24 cellular contexts compared by ENCODE assay signal in the genomic region with DNA sequence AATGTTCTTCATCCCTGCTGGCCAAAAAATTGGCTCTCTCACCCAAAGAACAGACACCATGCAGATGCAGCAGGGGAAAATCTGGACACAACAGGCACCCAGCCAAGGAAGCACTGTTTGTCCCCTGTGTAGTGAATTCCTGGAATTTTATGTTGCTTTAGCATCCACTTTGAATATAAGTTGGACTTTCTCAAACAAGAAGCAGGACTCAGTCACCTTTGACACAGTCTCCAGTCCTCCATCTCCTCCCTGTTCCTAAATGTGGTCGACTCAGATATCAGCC. TPM values are rescaled to one million over a fixed set of nuclear protein-coding genes. Genes with fewer than 3 reads are reported as not detected.
A peak's percentile ranks its signal among the peaks of the same experiment; 100 is the strongest.
DNase-seq lines count a peak whose midpoint lies in the region; ATAC-seq and TF ChIP-seq lines count a peak whose summit lies in the region.
"Had no signal": no experiment of that assay in that cellular context is flagged by ENCODE, and none has a peak within 500 bp of the region (broad histone marks: within the 10 kb centered on the region; RNA-seq: fewer than 3 reads in every experiment).

No MANE protein-coding gene starts in this region.

- DNase-seq in CD14-positive monocyte (ENCODE audit: low spot score), result no peak
- peak; percentile 32 for DNase-seq in EL
- no peak for DNase-seq in activated naive CD8-positive, alpha-beta T cell treated with anti-CD3 and anti-CD28 coated beads, Interleukin-2, amount 50 U/mL, for 24 hours
- DNase-seq in naive thymus-derived CD4-positive, alpha-beta T cell, result no peak
- DNase-seq in kidney glomerular epithelial cell (lab: John Stamatoyannopoulos, UW), result no peak
- DNase-seq: activated B cell treated with CpG ODN at 0.5 μM for 24 hours; activated CD8-positive, alpha-beta memory T cell treated with anti-CD3 and anti-CD28 coated beads, Interleukin-2, amount 50 U/mL, for 4 hours; DMS 273 treated with DMSO at 0.1 percent for 48 hours; heart left ventricle; immature natural killer cell; lower lobe of right lung; NCI-H526; OCI-M1; SHP77 treated with DMSO at 0.1 percent for 48 hours; stimulated activated CD4-positive, alpha-beta T cell treated with anti-CD3 and anti-CD28 coated beads, Interleukin-2, amount 100 ng/mL, for 24 hours had no signal

- POLR2A ChIA-PET in naive thymus-derived CD4-positive, alpha-beta T cell (lab: Charles Lee), result no interaction called here

- no peaks in the 10 kb centered on the region for H3K27me3 ChIP-seq in naive thymus-derived CD4-positive, alpha-beta T cell (ENCODE audit: control insufficient read depth in 2 of 2, insufficient read depth in 2 of 2, low read length in 2 of 2)
- H3K27me3 ChIP-seq: esophagus muscularis mucosa, heart left ventricle had no signal

- H3K4me3 ChIP-seq in naive thymus-derived CD4-positive, alpha-beta T cell (ENCODE audit: low read length), result no peak overlapping the region
- H3K4me3 ChIP-seq: esophagus muscularis mucosa, heart left ventricle, lower lobe of right lung had no signal

- peaks cover 11% of the 10 kb centered on the region for H3K4me1 Mint-ChIP-seq in CD14-positive monocyte
- H3K4me1 Mint-ChIP-seq in activated naive CD8-positive, alpha-beta T cell treated with anti-CD3 and anti-CD28 coated beads, Interleukin-2, amount 50 U/mL, for 24 hours, result peaks cover 35% of the 10 kb centered on the region
- H3K4me1 Mint-ChIP-seq in naive thymus-derived CD4-positive, alpha-beta T cell, result peaks cover 18 to 47% (median 40%) of the 10 kb centered on the region in 7 donors

- CTCF ChIA-PET in naive thymus-derived CD4-positive, alpha-beta T cell (lab: Charles Lee), result no interaction called here

- peak overlapping the region; percentile 39 for H3K27ac ChIP-seq in naive thymus-derived CD4-positive, alpha-beta T cell (ENCODE audit: low read depth, low read length)
- H3K27ac ChIP-seq: esophagus muscularis mucosa, heart left ventricle, lower lobe of right lung, parathyroid adenoma had no signal

- peak overlapping the region in 4 of 7 donors; percentile 48 to 75 (median 60) for H3K27ac Mint-ChIP-seq in CD14-positive monocyte
- peak overlapping the region; percentile 83 for H3K27ac Mint-ChIP-seq in activated naive CD8-positive, alpha-beta T cell treated with anti-CD3 and anti-CD28 coated beads, Interleukin-2, amount 50 U/mL, for 24 hours
- H3K27ac Mint-ChIP-seq in naive thymus-derived CD4-positive, alpha-beta T cell, result peak overlapping the region; percentile 52 to 92 (median 77)
- H3K27ac Mint-ChIP-seq: activated B cell treated with CpG ODN at 0.5 μM for 24 hours had no signal

- TF ChIP-seq CTCF in CD14-positive monocyte (IDR thresholded peaks at IDR 0.05), result no peak

- peaks cover 14 to 47% (median 29%) of the 10 kb centered on the region in 7 donors for H3K9me3 Mint-ChIP-seq in CD14-positive monocyte
- peaks cover 5% of the 10 kb centered on the region for H3K9me3 Mint-ChIP-seq in activated naive CD8-positive, alpha-beta T cell treated with anti-CD3 and anti-CD28 coated beads, Interleukin-2, amount 50 U/mL, for 24 hours
- peaks cover 0 to 25% (median 0%) of the 10 kb centered on the region in 11 donors for H3K9me3 Mint-ChIP-seq in naive thymus-derived CD4-positive, alpha-beta T cell
- H3K9me3 Mint-ChIP-seq: activated B cell treated with CpG ODN at 0.5 μM for 24 hours had no signal

- no peaks in the 10 kb centered on the region for H3K9me3 ChIP-seq in naive thymus-derived CD4-positive, alpha-beta T cell (ENCODE audit: control insufficient read depth in 2 of 3, low read length in 3 of 3)
- H3K9me3 ChIP-seq: lower lobe of right lung had no signal

- H3K27me3 Mint-ChIP-seq in CD14-positive monocyte (ENCODE audit: low read depth in 3 of 3), result peaks cover 0 to 1% (median 0%) of the 10 kb centered on the region in 3 donors
- H3K27me3 Mint-ChIP-seq in activated naive CD8-positive, alpha-beta T cell treated with anti-CD3 and anti-CD28 coated beads, Interleukin-2, amount 50 U/mL, for 24 hours, result no peaks in the 10 kb centered on the region
- H3K27me3 Mint-ChIP-seq in naive thymus-derived CD4-positive, alpha-beta T cell, result no peaks in the 10 kb centered on the region
- H3K27me3 Mint-ChIP-seq: activated B cell treated with CpG ODN at 0.5 μM for 24 hours had no signal

- H3K36me3 ChIP-seq in naive thymus-derived CD4-positive, alpha-beta T cell (ENCODE audit: control insufficient read depth in 2 of 3, insufficient read depth in 3 of 3, low read length in 3 of 3), result peaks cover 0 to 18% (median 0%) of the 10 kb centered on the region in 3 experiments

- H3K36me3 Mint-ChIP-seq in CD14-positive monocyte, result peaks cover 73 to 85% of the 10 kb centered on the region in 2 donors
- H3K36me3 Mint-ChIP-seq in activated naive CD8-positive, alpha-beta T cell treated with anti-CD3 and anti-CD28 coated beads, Interleukin-2, amount 50 U/mL, for 24 hours (ENCODE audit: low read depth), result peaks cover 85% of the 10 kb centered on the region
- H3K36me3 Mint-ChIP-seq in naive thymus-derived CD4-positive, alpha-beta T cell, result peaks cover 4 to 82% (median 39%) of the 10 kb centered on the region in 5 donors

- H3K4me3 Mint-ChIP-seq in CD14-positive monocyte, result no peak overlapping the region
- H3K4me3 Mint-ChIP-seq in activated naive CD8-positive, alpha-beta T cell treated with anti-CD3 and anti-CD28 coated beads, Interleukin-2, amount 50 U/mL, for 24 hours, result no peak overlapping the region
- peak overlapping the region in 7 of 10 donors; percentile 16 to 73 (median 56) for H3K4me3 Mint-ChIP-seq in naive thymus-derived CD4-positive, alpha-beta T cell
- H3K4me3 Mint-ChIP-seq: activated B cell treated with CpG ODN at 0.5 μM for 24 hours; immature natural killer cell; T-helper 2 cell treated with Interferon-gamma antibody and Interleukin-4, amounts not matched to agents 5 μg/mL and 100 μg/mL, for 36 hours had no signal

- intact Hi-C loops in CD14-positive monocyte (cut with micrococcal nuclease), result no loop called here
- intact Hi-C loops in naive thymus-derived CD4-positive, alpha-beta T cell (cut with micrococcal nuclease), result no loop called here

- H3K4me1 ChIP-seq in naive thymus-derived CD4-positive, alpha-beta T cell (ENCODE audit: control insufficient read depth in 2 of 2, insufficient read depth in 2 of 2, low read length in 2 of 2), result peaks cover 6 to 15% of the 10 kb centered on the region in 2 donors
- H3K4me1 ChIP-seq: esophagus muscularis mucosa, heart left ventricle, lower lobe of right lung, parathyroid adenoma had no signal

- ATAC-seq in activated naive CD8-positive, alpha-beta T cell treated with anti-CD3 and anti-CD28 coated beads, Interleukin-2, amount 50 U/mL, for 24 hours, result no peak
- no peak for ATAC-seq in naive thymus-derived CD4-positive, alpha-beta T cell
- ATAC-seq in GM18867 (IDR thresholded peaks at IDR 0.05; ENCODE audit: unreplicated experiment), result no peak
- ATAC-seq in HG02678 (IDR thresholded peaks at IDR 0.05; ENCODE audit: unreplicated experiment), result no peak
- ATAC-seq: heart left ventricle, lower lobe of right lung had no signal

RNA-seq across cellular contexts. Expression of gene ZNF182, which starts 11.8 kb away (rescaled TPM):
- polyA plus RNA-seq in CD14-positive monocyte, result under 1 TPM; 0.24 to 0.99 TPM
- total RNA-seq in naive thymus-derived CD4-positive, alpha-beta T cell, result 10 to 100 TPM in 2 of 5 experiments, 1 to 10 TPM in 3; 6.6 to 16.7 (median 9.0) TPM
- 1 to 10 TPM; 4.6 to 10.0 TPM for polyA plus RNA-seq in naive thymus-derived CD4-positive, alpha-beta T cell

RNA-seq across cellular contexts. Expression of gene SPACA5, which starts 14.8 kb away (rescaled TPM):
- polyA plus RNA-seq in CD14-positive monocyte, result not detected
- total RNA-seq in naive thymus-derived CD4-positive, alpha-beta T cell, result under 1 TPM in 1 of 5 experiments, not detected in 4; 0.59 TPM
- under 1 TPM in 1 of 2 donors, not detected in 1; 0.60 TPM for polyA plus RNA-seq in naive thymus-derived CD4-positive, alpha-beta T cell
- total RNA-seq: activated B cell treated with CpG ODN at 0.5 μM for 24 hours, bronchial epithelial cell, esophagus muscularis mucosa, heart left ventricle, lower lobe of right lung, myocyte, subcutaneous adipose tissue had no signal
- polyA plus RNA-seq: BJ, heart left ventricle, immature natural killer cell had no signal

Comparison
In these comparisons a context has a peak if more than half of its experiments do, and no peak if none do; other contexts are left out.
1. H3K4me3 Mint-ChIP-seq: peak in naive thymus-derived CD4-positive, alpha-beta T cell (7 of 10); none in CD14-positive monocyte (0 of 2) and activated naive CD8-positive, alpha-beta T cell treated with anti-CD3 and anti-CD28 coated beads, Interleukin-2, amount 50 U/mL, for 24 hours (single experiment).
2. Peak in every context shown above with its lines, with median percentiles within 50 percentile points of each other: H3K27ac Mint-ChIP-seq.